In the genomic region with DNA sequence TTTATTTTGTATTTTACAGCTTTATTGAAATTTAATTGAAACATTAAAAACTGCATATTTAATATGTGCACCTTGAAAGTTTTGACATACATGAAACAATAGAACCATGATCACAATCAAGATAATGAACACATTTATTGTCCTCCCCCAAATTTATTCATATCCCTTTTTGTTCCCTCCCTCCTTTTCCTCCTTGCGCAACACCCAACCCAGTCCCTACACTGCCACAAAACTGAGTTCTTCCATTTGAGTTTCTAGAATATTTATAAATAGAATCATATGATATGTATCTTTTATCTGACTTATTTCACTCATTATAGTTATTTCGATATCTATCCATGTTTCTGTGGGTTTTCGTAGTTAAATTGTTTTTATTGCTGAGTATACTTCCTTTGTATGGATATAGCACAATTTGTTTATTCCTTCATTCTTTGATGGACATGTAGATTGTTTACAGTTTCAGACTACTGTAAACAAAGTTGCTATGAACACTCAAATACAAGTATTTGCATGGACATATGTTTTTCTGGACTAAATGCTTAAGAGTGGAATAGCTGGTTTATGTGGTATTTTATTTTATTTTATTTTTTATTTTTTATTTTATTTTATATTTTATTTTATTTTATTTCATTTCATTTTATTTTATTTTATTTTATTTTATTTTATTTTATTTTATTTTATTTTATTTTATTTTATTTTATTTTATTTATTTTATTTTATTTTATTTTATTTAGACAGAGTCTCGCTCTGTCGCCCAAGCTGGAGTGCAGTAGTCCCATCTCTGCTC, we compare ENCODE assay signal across 2 cellular contexts.
TF ChIP-seq lines count a peak whose summit lies in the region.

No MANE protein-coding gene starts in this region.

TF ChIP-seq in IMR-90, 13 proteins besides CTCF, POLR2A, EP300 and RAD21:
- peak; percentile 54 for TF ChIP-seq CEBPB (IDR thresholded peaks at IDR 0.05; ENCODE audit: low read depth, low read length)
- TF ChIP-seq CHD1 (IDR thresholded peaks at IDR 0.05; ENCODE audit: low read depth, low read length) = no peak

TF ChIP-seq in WTC11, 78 proteins besides CTCF, POLR2A, EP300 and RAD21:
- TF ChIP-seq SOX15 (CRISPR knock-in tag; IDR thresholded peaks at IDR 0.05) (no peak), IRF2 (CRISPR knock-in tag; IDR thresholded peaks at IDR 0.05; ENCODE audit: borderline replicate concordance, low read depth) (no peak), HMGA2 (CRISPR knock-in tag; IDR thresholded peaks at IDR 0.05) (peak; percentile 96), NFYB (CRISPR knock-in tag; conservative IDR thresholded peaks at IDR 0.05; ENCODE audit: low read depth) (no peak)
- TF ChIP-seq, protein P1, sequence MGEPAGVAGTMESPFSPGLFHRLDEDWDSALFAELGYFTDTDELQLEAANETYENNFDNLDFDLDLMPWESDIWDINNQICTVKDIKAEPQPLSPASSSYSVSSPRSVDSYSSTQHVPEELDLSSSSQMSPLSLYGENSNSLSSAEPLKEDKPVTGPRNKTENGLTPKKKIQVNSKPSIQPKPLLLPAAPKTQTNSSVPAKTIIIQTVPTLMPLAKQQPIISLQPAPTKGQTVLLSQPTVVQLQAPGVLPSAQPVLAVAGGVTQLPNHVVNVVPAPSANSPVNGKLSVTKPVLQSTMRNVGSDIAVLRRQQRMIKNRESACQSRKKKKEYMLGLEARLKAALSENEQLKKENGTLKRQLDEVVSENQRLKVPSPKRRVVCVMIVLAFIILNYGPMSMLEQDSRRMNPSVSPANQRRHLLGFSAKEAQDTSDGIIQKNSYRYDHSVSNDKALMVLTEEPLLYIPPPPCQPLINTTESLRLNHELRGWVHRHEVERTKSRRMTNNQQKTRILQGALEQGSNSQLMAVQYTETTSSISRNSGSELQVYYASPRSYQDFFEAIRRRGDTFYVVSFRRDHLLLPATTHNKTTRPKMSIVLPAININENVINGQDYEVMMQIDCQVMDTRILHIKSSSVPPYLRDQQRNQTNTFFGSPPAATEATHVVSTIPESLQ (CRISPR knock-in tag; IDR thresholded peaks at IDR 0.05) = no peak
- TF ChIP-seq, protein P2, sequence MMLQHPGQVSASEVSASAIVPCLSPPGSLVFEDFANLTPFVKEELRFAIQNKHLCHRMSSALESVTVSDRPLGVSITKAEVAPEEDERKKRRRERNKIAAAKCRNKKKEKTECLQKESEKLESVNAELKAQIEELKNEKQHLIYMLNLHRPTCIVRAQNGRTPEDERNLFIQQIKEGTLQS (CRISPR knock-in tag; conservative IDR thresholded peaks at IDR 0.05) = no peak
- TF ChIP-seq, protein P3, sequence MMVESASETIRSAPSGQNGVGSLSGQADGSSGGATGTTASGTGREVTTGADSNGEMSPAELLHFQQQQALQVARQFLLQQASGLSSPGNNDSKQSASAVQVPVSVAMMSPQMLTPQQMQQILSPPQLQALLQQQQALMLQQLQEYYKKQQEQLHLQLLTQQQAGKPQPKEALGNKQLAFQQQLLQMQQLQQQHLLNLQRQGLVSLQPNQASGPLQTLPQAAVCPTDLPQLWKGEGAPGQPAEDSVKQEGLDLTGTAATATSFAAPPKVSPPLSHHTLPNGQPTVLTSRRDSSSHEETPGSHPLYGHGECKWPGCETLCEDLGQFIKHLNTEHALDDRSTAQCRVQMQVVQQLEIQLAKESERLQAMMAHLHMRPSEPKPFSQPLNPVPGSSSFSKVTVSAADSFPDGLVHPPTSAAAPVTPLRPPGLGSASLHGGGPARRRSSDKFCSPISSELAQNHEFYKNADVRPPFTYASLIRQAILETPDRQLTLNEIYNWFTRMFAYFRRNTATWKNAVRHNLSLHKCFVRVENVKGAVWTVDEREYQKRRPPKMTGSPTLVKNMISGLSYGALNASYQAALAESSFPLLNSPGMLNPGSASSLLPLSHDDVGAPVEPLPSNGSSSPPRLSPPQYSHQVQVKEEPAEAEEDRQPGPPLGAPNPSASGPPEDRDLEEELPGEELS (CRISPR knock-in tag; IDR thresholded peaks at IDR 0.05) = no peak
